Comparison of ENCODE assay signal across 8 cellular contexts in the genomic region with DNA sequence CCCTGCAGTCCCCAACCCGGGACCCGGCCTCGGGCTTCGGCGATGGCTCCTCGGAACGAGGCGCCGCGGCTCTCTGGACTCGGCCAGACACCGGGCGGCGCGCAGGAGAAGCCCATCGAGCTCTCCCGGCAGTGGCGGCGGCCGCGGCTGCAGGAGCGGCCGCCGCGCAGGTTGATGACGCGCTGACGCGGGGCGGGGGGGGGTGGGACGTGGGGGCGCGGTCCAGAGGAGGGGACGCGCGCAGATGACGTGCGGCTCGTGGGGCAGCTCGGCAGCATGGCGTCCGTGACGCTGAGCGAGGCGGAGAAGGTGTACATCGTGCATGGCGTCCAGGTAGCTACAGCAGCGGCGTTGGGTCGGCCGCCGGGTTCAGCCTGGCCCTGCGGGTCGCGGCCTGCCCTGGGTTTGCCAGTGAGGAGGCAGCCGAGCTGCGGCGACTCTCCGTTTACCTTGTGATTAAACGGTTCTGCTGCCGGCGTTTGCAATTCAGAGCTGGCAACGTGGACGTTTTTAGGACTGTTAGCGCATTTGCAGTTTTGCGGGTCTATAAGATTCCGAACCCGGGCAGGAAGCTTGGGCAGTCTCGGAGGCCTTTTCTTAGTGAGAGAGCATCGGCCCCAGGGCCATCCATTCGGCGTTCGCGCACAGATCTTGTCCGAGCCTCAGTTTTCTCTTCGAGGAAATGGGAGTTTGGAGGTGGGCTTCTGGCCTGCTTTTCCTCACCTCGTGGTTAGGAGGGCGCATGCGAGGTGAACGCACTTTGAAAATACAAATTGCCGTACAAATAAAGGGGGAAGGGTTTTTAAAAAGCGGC. TPM values are rescaled to one million over a fixed set of nuclear protein-coding genes. Genes with fewer than 3 reads are reported as not detected.
A peak's percentile ranks its signal among the peaks of the same experiment; 100 is the strongest.
DNase-seq lines count a peak whose midpoint lies in the region; ATAC-seq and TF ChIP-seq lines count a peak whose summit lies in the region.

TSS of gene EXOSC7 (plus strand) at position 243 of the 814 bp plus-strand sequence. CDS start at position 277, 34 bp downstream.
A gene with protein sequence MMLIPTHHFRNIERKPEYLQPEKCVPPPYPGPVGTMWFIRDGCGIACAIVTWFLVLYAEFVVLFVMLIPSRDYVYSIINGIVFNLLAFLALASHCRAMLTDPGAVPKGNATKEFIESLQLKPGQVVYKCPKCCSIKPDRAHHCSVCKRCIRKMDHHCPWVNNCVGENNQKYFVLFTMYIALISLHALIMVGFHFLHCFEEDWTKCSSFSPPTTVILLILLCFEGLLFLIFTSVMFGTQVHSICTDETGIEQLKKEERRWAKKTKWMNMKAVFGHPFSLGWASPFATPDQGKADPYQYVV (minus strand): TSS at position 173 of the 814 bp plus-strand sequence. CDS start 16,738 bp downstream, outside the sequence.

- peaks cover 38% of the 10 kb centered on the region for H3K4me1 Mint-ChIP-seq in memory B cell

- H3K27me3 Mint-ChIP-seq in memory B cell, result no peaks in the 10 kb centered on the region

- CTCF ChIA-PET in activated CD8-positive, alpha-beta memory T cell treated with anti-CD3 and anti-CD28 coated beads for 36 hours (lab: Charles Lee), result interaction anchor here (0.8 to 1.0 kb wide), 2 partner anchors 62 to 443 kb away, joined by 3 to 4 read pairs; no protein-coding TSS in a partner anchor

- peak within 1 kb of the TSS; percentile 95 for H3K27ac Mint-ChIP-seq in memory B cell

- peak within 1 kb of the TSS; percentile 94 for H3K4me3 Mint-ChIP-seq in memory B cell

- DNase-seq in NK-92 (lab: John Stamatoyannopoulos, UW; ENCODE audit: unreplicated experiment) (peak; percentile 14), memory B cell (ENCODE audit: low spot score in 2 of 2) (peak; percentile 74)
- DNase-seq in effector memory CD4-positive, alpha-beta T cell, result peak; percentile 77 to 84 (median 77)
- peak; percentile 73 for DNase-seq in stimulated activated CD8-positive, alpha-beta memory T cell treated with anti-CD3 and anti-CD28 coated beads, Interleukin-12 subunit alpha, Interleukin-12 subunit beta, amount 100 ng/mL, for 1 hour (ENCODE audit: low read depth)

- no peak for TF ChIP-seq CTCF in C4-2B (conservative IDR thresholded peaks at IDR 0.05)

- peak within 1 kb of the TSS; percentile 98 for H3K4me3 ChIP-seq in effector memory CD4-positive, alpha-beta T cell (ENCODE audit: insufficient read depth, low read depth, low read length, poor library complexity, severe bottlenecking)

- ATAC-seq in GM19328 (IDR thresholded peaks at IDR 0.05; ENCODE audit: unreplicated experiment), result peak; percentile 79
- ATAC-seq in HG03460 (IDR thresholded peaks at IDR 0.05; ENCODE audit: unreplicated experiment), result peak; percentile 75
- ATAC-seq in memory B cell (ENCODE audit: low read depth), result peak; percentile 96

- no peaks in the 10 kb centered on the region for H3K9me3 Mint-ChIP-seq in memory B cell

- POLR2A ChIA-PET in activated CD8-positive, alpha-beta memory T cell treated with anti-CD3 and anti-CD28 coated beads for 36 hours (lab: Charles Lee), result interaction anchor here (0.6 to 1.3 kb wide), 2 partner anchors 465 to 1431 kb away, joined by 3 read pairs; no protein-coding TSS in a partner anchor

- H3K27me3 ChIP-seq in effector memory CD4-positive, alpha-beta T cell (replicated peaks; ENCODE audit: control insufficient read depth, insufficient read depth, low read length, poor library complexity, severe bottlenecking), result no peaks in the 10 kb centered on the region

- H3K27ac ChIP-seq in C4-2B, result peak within 1 kb of the TSS; percentile 94
- peak within 1 kb of the TSS; percentile 84 for H3K27ac ChIP-seq in effector memory CD4-positive, alpha-beta T cell (ENCODE audit: insufficient read depth, low read length, poor library complexity, severe bottlenecking)

- H3K9me3 ChIP-seq in effector memory CD4-positive, alpha-beta T cell (ENCODE audit: control insufficient read depth, low read length), result no peaks in the 10 kb centered on the region

- H3K4me1 ChIP-seq in effector memory CD4-positive, alpha-beta T cell (ENCODE audit: control insufficient read depth, insufficient read depth, low read length, poor library complexity, severe bottlenecking), result peaks cover 17% of the 10 kb centered on the region

- H3K36me3 Mint-ChIP-seq in memory B cell, result peaks cover 2% of the 10 kb centered on the region

- no peaks in the 10 kb centered on the region for H3K36me3 ChIP-seq in effector memory CD4-positive, alpha-beta T cell (ENCODE audit: control insufficient read depth, insufficient read depth, low read length)

RNA-seq across cellular contexts. Expression of gene EXOSC7, which starts in this region (rescaled TPM):
- total RNA-seq in activated CD8-positive, alpha-beta memory T cell treated with anti-CD3 and anti-CD28 coated beads for 36 hours, result 10 to 100 TPM; 90.0 to 98.0 TPM

RNA-seq across cellular contexts. Expression of the second gene that starts in this region (rescaled TPM):
- 10 to 100 TPM; 42.8 to 46.7 TPM for total RNA-seq in activated CD8-positive, alpha-beta memory T cell treated with anti-CD3 and anti-CD28 coated beads for 36 hours

Comparison
In these comparisons a context has a peak if more than half of its experiments do, and no peak if none do; other contexts are left out.
1. Peak in every context shown above with its lines: DNase-seq, ATAC-seq, H3K4me3 ChIP-seq and H3K27ac ChIP-seq.
2. DNase-seq: peak in every context shown above with its lines; median percentile 77 in effector memory CD4-positive, alpha-beta T cell; 74 in memory B cell; 73 in stimulated activated CD8-positive, alpha-beta memory T cell treated with anti-CD3 and anti-CD28 coated beads, Interleukin-12 subunit alpha, Interleukin-12 subunit beta, amount 100 ng/mL, for 1 hour; 14 in NK-92.